8 cellular contexts compared by ENCODE assay signal in the genomic region with DNA sequence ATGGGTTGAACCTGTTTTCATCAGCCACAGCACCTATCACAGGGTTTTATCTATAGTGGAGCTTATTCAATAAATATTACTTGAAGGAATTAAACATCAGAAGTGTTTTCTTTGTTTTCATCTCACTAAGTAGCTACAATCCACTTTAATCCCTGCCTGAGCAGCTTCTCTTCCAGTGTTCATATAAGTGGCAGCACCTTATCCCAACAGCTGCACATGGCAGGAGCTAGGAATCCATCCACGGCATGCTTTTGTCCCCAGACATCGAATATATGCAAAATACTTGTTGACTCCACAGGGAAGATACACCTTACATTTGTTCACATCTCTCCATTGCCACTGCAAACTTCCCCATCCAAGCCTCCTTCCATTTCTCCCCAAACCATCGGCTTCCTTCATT.
"Had no signal": no experiment of that assay in that cellular context is flagged by ENCODE, and none has a peak within 500 bp of the region (broad histone marks: within the 10 kb centered on the region; RNA-seq: fewer than 3 reads in every experiment).

No MANE protein-coding gene starts in this region.

- H3K4me3 ChIP-seq: GM23248, HAP-1, K562 had no signal

- FAIRE-seq: HTR-8/SVneo, K562 had no signal

- H3K4me1 ChIP-seq: HAP-1 had no signal

- H3K27ac ChIP-seq: GM23248 had no signal

- DNase-seq: GM23248, GOT3, H7, HFFc6, IMR-90 had no signal

- H3K36me3 ChIP-seq: HAP-1 had no signal

- H3K9me3 ChIP-seq: HAP-1 had no signal
